In the genomic region with DNA sequence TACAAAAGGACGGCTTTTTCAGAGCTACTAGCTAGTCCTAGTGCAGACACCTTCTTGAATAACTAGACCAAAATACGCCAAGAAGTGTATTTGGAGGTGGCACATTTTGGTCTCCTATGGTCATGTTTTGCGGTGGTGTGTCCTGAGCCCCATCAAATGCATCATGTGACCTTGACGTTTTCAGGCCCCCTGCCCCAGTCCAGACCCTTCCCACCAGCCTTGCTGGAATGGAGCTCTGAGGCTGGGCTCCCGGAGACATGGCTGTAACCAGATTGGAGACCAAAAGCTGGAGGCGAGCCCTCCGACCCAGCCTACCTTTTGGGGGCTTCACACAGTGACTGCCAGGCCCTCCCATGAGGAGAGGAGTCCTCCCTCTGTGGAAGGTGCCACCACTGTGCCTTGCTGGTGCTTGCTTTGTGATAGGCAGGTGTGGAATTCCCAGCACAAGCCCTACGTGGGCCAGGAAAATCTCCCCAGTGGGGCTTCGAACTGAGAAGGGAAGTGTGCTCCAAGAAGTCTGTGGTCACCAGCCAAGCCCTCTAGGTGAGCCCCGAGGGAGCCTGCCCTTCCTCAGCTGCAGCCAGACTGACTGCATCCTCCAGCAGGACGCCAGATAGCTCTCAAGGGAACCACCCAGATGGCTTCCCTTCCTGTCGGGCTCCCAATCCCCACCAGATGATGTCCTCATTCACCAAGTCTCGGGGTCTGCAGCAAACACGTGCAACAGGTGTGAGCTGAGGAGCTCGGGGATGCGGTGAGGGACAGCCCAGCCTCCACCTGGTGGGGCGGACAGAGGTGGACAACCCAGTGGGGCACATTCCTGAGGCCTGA, we compare ENCODE assay signal across 1 cellular context.
TF ChIP-seq lines count a peak whose summit lies in the region.

No MANE protein-coding gene starts in this region.

TF ChIP-seq in K562, 482 proteins besides CTCF, POLR2A, EP300 and RAD21:
- TF ChIP-seq ZNF263 (CRISPR knock-in tag; IDR thresholded peaks at IDR 0.05; ENCODE audit: borderline replicate concordance) (no peak), ZNF384 (IDR thresholded peaks at IDR 0.05; ENCODE audit: low read depth, low read length) (no peak)
- TF ChIP-seq, protein P1, sequence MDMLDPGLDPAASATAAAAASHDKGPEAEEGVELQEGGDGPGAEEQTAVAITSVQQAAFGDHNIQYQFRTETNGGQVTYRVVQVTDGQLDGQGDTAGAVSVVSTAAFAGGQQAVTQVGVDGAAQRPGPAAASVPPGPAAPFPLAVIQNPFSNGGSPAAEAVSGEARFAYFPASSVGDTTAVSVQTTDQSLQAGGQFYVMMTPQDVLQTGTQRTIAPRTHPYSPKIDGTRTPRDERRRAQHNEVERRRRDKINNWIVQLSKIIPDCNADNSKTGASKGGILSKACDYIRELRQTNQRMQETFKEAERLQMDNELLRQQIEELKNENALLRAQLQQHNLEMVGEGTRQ (CRISPR knock-in tag; IDR thresholded peaks at IDR 0.05): 0 out of 2 replicates have a peak, but pooled peaks have one; percentile 17
